ENCODE assay signal across 9 cellular contexts in genomic region chr12:46385439-46385838, GRCh38. TPM values are rescaled to one million over a fixed set of nuclear protein-coding genes. Genes with fewer than 3 reads are reported as not detected.
A peak's percentile ranks its signal among the peaks of the same experiment; 100 is the strongest.
DNase-seq lines count a peak whose midpoint lies in the region; ATAC-seq and TF ChIP-seq lines count a peak whose summit lies in the region.
"Had no signal": no experiment of that assay in that cellular context is flagged by ENCODE, and none has a peak within 500 bp of the region (broad histone marks: within the 10 kb centered on the region; RNA-seq: fewer than 3 reads in every experiment).

No MANE protein-coding gene starts in this region.

- peak overlapping the region; percentile 62 for H3K27ac ChIP-seq in AG04450 (ENCODE audit: low read depth, low read length)
- H3K27ac ChIP-seq in HUES48 (ENCODE audit: low read depth, low read length), result peak overlapping the region; percentile 7
- peak overlapping the region; percentile 7 for H3K27ac ChIP-seq in cingulate gyrus (ENCODE audit: low read depth, low read length)

- no peaks in the 10 kb centered on the region for H3K27me3 Mint-ChIP-seq in naive thymus-derived CD8-positive, alpha-beta T cell
- H3K27me3 Mint-ChIP-seq: activated CD8-positive, alpha-beta T cell treated with anti-CD3 and anti-CD28 coated beads for 36 hours had no signal

- H3K9me3 ChIP-seq in AG04450 (ENCODE audit: control insufficient read depth, insufficient read depth, low read length) (no peaks in the 10 kb centered on the region), HUES48 (ENCODE audit: control insufficient read depth, insufficient read depth, low read length) (no peaks in the 10 kb centered on the region)

- CTCF ChIA-PET in AG04450 (lab: Charles Lee), result interaction anchor here (1.5 kb wide), 1 partner anchor 548 kb away, joined by 6 read pairs; no protein-coding TSS in a partner anchor

- H3K4me1 ChIP-seq in HUES48 (ENCODE audit: control insufficient read depth, insufficient read depth, low read length), result peaks cover 54% of the 10 kb centered on the region

- peaks cover 0 to 12% (median 4%) of the 10 kb centered on the region in 3 donors for H3K36me3 Mint-ChIP-seq in naive thymus-derived CD8-positive, alpha-beta T cell

- peak overlapping the region in 7 of 10 donors; percentile 25 to 85 (median 73) for H3K27ac Mint-ChIP-seq in naive thymus-derived CD8-positive, alpha-beta T cell
- H3K27ac Mint-ChIP-seq: activated CD8-positive, alpha-beta T cell treated with anti-CD3 and anti-CD28 coated beads for 36 hours had no signal

- H3K9ac ChIP-seq in HUES48 (ENCODE audit: low read depth, low read length), result no peak overlapping the region

- no peak for TF ChIP-seq CTCF in AG04450 (IDR thresholded peaks at IDR 0.05; ENCODE audit: low read depth, low read length)

- H3K4me1 Mint-ChIP-seq in naive thymus-derived CD8-positive, alpha-beta T cell, result peaks cover 19 to 70% (median 54%) of the 10 kb centered on the region in 4 donors

- H3K4me3 ChIP-seq in AG04450 (ENCODE audit: low read depth, low read length) (no peak overlapping the region), HUES48 (ENCODE audit: low read depth, low read length) (peak overlapping the region; percentile 92)

- peaks cover 13% of the 10 kb centered on the region for H3K36me3 ChIP-seq in HUES48 (ENCODE audit: control insufficient read depth, insufficient read depth, low read length)

- no peak for ATAC-seq in naive thymus-derived CD8-positive, alpha-beta T cell
- ATAC-seq in GM21825 (IDR thresholded peaks at IDR 0.05; ENCODE audit: unreplicated experiment), result no peak
- ATAC-seq: activated CD8-positive, alpha-beta T cell treated with anti-CD3 and anti-CD28 coated beads for 36 hours had no signal

- no peak for DNase-seq in AG04450 (ENCODE audit: low read depth, low spot score)
- no peak for DNase-seq in naive thymus-derived CD8-positive, alpha-beta T cell
- DNase-seq in OCI-M1 (lab: John Stamatoyannopoulos, UW), result no peak
- no peak for DNase-seq in activated effector memory CD4-positive, alpha-beta T cell treated with anti-CD3 and anti-CD28 coated beads, Interleukin-2, amount 50 U/mL, for 16 hours
- no peak for DNase-seq in CD1c-positive myeloid dendritic cell (ENCODE audit: extremely low spot score)
- DNase-seq: activated CD8-positive, alpha-beta T cell treated with anti-CD3 and anti-CD28 coated beads for 36 hours had no signal

- no peaks in the 10 kb centered on the region for H3K27me3 ChIP-seq in AG04450 (ENCODE audit: control insufficient read depth, insufficient read depth, low read length)
- no peaks in the 10 kb centered on the region for H3K27me3 ChIP-seq in HUES48 (ENCODE audit: control insufficient read depth, insufficient read depth, low read length)

- POLR2A ChIA-PET in AG04450 (lab: Yijun Ruan, JAX), result interaction anchor here (0.7 to 2.8 kb wide), 4 partner anchors 13 to 167 kb away, joined by 4 to 16 read pairs (median 8); no protein-coding TSS in a partner anchor
- POLR2A ChIA-PET in naive thymus-derived CD8-positive, alpha-beta T cell (lab: Charles Lee), result interaction anchor here (1.2 to 3.7 kb wide), 3 partner anchors 10 to 18 kb away, joined by 3 to 23 read pairs (median 10); no protein-coding TSS in a partner anchor

- H3K9me3 Mint-ChIP-seq in naive thymus-derived CD8-positive, alpha-beta T cell, result no peaks in the 10 kb centered on the region
- H3K9me3 Mint-ChIP-seq: activated CD8-positive, alpha-beta T cell treated with anti-CD3 and anti-CD28 coated beads for 36 hours had no signal

- H3K4me3 Mint-ChIP-seq in naive thymus-derived CD8-positive, alpha-beta T cell, result peak overlapping the region in 6 of 10 donors; percentile 15 to 51 (median 26)
- H3K4me3 Mint-ChIP-seq: activated CD8-positive, alpha-beta T cell treated with anti-CD3 and anti-CD28 coated beads for 36 hours had no signal

RNA-seq across cellular contexts. Expression of gene SLC38A2, which starts 12.9 kb away (rescaled TPM):
- 520 and 749 TPM in 2 replicates for polyA plus RNA-seq in AG04450 (2011; rRNA removed)
- polyA minus RNA-seq in AG04450 (2011; rRNA and poly(A)+ RNA removed), result 432 and 681 TPM in 2 replicates
- total RNA-seq in naive thymus-derived CD8-positive, alpha-beta T cell, result 100 to 1,000 TPM; 351 to 368 TPM
- polyA plus RNA-seq in naive thymus-derived CD8-positive, alpha-beta T cell, result 10 to 100 TPM; 52.0 to 96.1 (median 57.4) TPM

Comparison
In these comparisons a context has a peak if more than half of its experiments do, and no peak if none do; other contexts are left out.
1. H3K27ac ChIP-seq: peak in every context shown above with its lines; median percentile 62 in AG04450; 7 in HUES48; 7 in cingulate gyrus.